In the genomic region with DNA sequence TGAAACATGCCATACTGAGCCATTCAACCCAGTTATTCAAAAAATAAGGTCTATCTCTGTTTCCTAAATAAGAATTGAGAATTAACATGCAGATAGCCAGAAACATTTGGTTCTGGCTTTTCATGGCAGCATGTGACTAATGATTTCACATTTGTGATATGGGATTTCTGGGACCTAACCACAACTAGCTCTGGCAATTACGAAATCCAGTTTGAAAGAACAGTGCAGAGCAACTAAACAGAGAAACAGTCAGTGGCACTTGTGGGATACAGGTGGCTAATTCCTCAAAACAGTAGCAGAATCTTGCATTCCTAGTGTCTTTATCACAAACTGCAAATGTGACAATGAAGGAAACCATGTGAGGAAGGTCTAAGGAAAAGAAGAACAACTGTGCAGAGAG, we compare ENCODE assay signal across 14 cellular contexts.
DNase-seq lines count a peak whose midpoint lies in the region; ATAC-seq and TF ChIP-seq lines count a peak whose summit lies in the region.
"Had no signal": no experiment of that assay in that cellular context is flagged by ENCODE, and none has a peak within 500 bp of the region (broad histone marks: within the 10 kb centered on the region; RNA-seq: fewer than 3 reads in every experiment).

No MANE protein-coding gene starts in this region.

- H3F3A ChIP-seq in smooth muscle cell (ENCODE audit: low read depth): no peaks in the 10 kb centered on the region

- POLR2A ChIA-PET in RWPE1 (lab: Yijun Ruan, JAX; ENCODE audit: low non-redundant PET): no interaction called here

- no peak for TF ChIP-seq CTCF in RWPE1 (conservative IDR thresholded peaks at IDR 0.05; ENCODE audit: low read depth)
- no peak for TF ChIP-seq CTCF in fibroblast of the aortic adventitia (IDR thresholded peaks at IDR 0.05; ENCODE audit: insufficient read depth, low read length)
- TF ChIP-seq CTCF in smooth muscle cell (IDR thresholded peaks at IDR 0.05; ENCODE audit: borderline replicate concordance, insufficient read depth, poor library complexity, severe bottlenecking): no peak
- no peak for TF ChIP-seq CTCF in mucosa of descending colon (IDR thresholded peaks at IDR 0.05)

- no peak overlapping the region for H2AFZ ChIP-seq in smooth muscle cell (ENCODE audit: low read depth)

- peaks cover 11% of the 10 kb centered on the region for H3K4me1 ChIP-seq in smooth muscle cell (ENCODE audit: low read depth)
- H3K4me1 ChIP-seq in mucosa of descending colon (ENCODE audit: low read depth): no peaks in the 10 kb centered on the region

- peak; percentile 21 for DNase-seq in SKM-1 treated with dmso at 0.1 percent for 144 hours (lab: John Stamatoyannopoulos, UW; ENCODE audit: unreplicated experiment)
- DNase-seq in SKM-1 (lab: John Stamatoyannopoulos, UW; ENCODE audit: unreplicated experiment): no peak
- peak; percentile 13 for DNase-seq in RWPE1 (ENCODE audit: low spot score)
- DNase-seq in fibroblast of the aortic adventitia (ENCODE audit: low read depth): peak; percentile 88
- DNase-seq in smooth muscle cell (lab: John Stamatoyannopoulos, UW; ENCODE audit: unreplicated experiment): no peak
- DNase-seq in mucosa of descending colon: no peak
- DNase-seq in head of caudate nucleus: no peak
- DNase-seq: 8988T; activated CD4-positive, alpha-beta T cell treated with anti-CD3 and anti-CD28 coated beads for 36 hours; activated naive CD4-positive, alpha-beta T cell treated with anti-CD3 and anti-CD28 coated beads, Interleukin-2, amount 50 U/mL, for 16 hours; NCI-H2081; SIG-M5 had no signal

- H3K27me3 ChIP-seq in smooth muscle cell (ENCODE audit: low read depth): no peaks in the 10 kb centered on the region

- ATAC-seq in HG03045 (IDR thresholded peaks at IDR 0.05; ENCODE audit: unreplicated experiment) (no peak), mucosa of descending colon (no peak)

- H3K4me3 ChIP-seq in fibroblast of the aortic adventitia (ENCODE audit: low read depth, low read length): no peak overlapping the region
- no peak overlapping the region for H3K4me3 ChIP-seq in smooth muscle cell
- no peak overlapping the region for H3K4me3 ChIP-seq in mucosa of descending colon

- H3K9me3 ChIP-seq in smooth muscle cell (replicated peaks; ENCODE audit: low read depth): no peaks in the 10 kb centered on the region
- H3K9me3 ChIP-seq in mucosa of descending colon: no peaks in the 10 kb centered on the region

- CTCF ChIA-PET in RWPE1 (lab: Yijun Ruan, JAX): no interaction called here

- no peaks in the 10 kb centered on the region for H3K36me3 ChIP-seq in smooth muscle cell (ENCODE audit: low read depth)
- no peaks in the 10 kb centered on the region for H3K36me3 ChIP-seq in mucosa of descending colon (ENCODE audit: low read depth)

- no peak overlapping the region for H3K9ac ChIP-seq in smooth muscle cell (ENCODE audit: low read depth)

- H3K4me2 ChIP-seq in smooth muscle cell: peak overlapping the region; percentile 39

- no peaks in the 10 kb centered on the region for H4K20me1 ChIP-seq in smooth muscle cell (ENCODE audit: low read depth)

- 3% methylated on average over 1 of the region's 1 CpG for WGBS in smooth muscle cell (ENCODE audit: low lambda C conversion rate)

- H3K79me2 ChIP-seq in smooth muscle cell (ENCODE audit: low read depth): no peaks in the 10 kb centered on the region

- no peak overlapping the region for H3K27ac ChIP-seq in RWPE1
- H3K27ac ChIP-seq in smooth muscle cell (ENCODE audit: low read depth): peak overlapping the region; percentile 80
- H3K27ac ChIP-seq: HL-60 had no signal

- intact Hi-C loops in mucosa of descending colon (cut with DNase I, micrococcal nuclease) (no loop called here), head of caudate nucleus (cut with DNase I) (no loop called here)

Comparison
In these comparisons a context has a peak if more than half of its experiments do, and no peak if none do; other contexts are left out.
1. DNase-seq: peak in SKM-1 treated with dmso at 0.1 percent for 144 hours (single experiment), RWPE1 (single experiment) and fibroblast of the aortic adventitia (single experiment); none in SKM-1 (single experiment), smooth muscle cell (single experiment), mucosa of descending colon (0 of 3) and head of caudate nucleus (0 of 42).